Comparison of ENCODE assay signal across 22 cellular contexts in the genomic region with DNA sequence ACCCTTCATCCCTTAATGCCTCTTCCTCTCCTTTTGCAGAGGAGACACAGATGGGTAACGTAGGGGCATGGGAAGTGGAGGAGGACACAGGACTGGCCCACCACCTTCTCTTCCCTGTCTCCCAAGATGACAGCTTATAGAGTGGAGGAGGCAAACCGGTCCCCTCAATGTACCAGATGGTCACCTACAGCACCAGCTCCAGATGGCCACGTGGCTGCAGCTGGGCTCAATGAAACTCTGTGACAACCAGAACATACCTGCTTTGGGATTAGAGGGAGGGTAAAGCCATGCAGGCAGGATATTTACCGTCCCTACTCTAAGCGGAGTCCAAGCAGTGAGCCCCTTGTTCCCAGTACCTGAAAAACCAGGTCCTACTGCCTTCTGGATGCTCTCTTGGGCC. TPM values are rescaled to one million over a fixed set of nuclear protein-coding genes. Genes with fewer than 3 reads are reported as not detected.
DNase-seq lines count a peak whose midpoint lies in the region; ATAC-seq and TF ChIP-seq lines count a peak whose summit lies in the region.
"Had no signal": no experiment of that assay in that cellular context is flagged by ENCODE, and none has a peak within 500 bp of the region (broad histone marks: within the 10 kb centered on the region; RNA-seq: fewer than 3 reads in every experiment).

No MANE protein-coding gene starts in this region.

- CTCF ChIA-PET in CD8-positive, alpha-beta T cell (lab: Charles Lee) = interaction anchor here (0.9 kb wide), 1 partner anchor 8 kb away, joined by 4 read pairs; no protein-coding TSS in a partner anchor

- H3K27me3 Mint-ChIP-seq in chondrocyte (ENCODE audit: low read depth) = no peaks in the 10 kb centered on the region
- H3K27me3 Mint-ChIP-seq in CD8-positive, alpha-beta T cell (ENCODE audit: low read depth) = no peaks in the 10 kb centered on the region

- DNase-seq in NCI-H1694 treated with DMSO at 0.1 percent for 48 hours (lab: John Stamatoyannopoulos, UW) = peak; percentile 41
- no peak for DNase-seq in NCI-H1694 (lab: John Stamatoyannopoulos, UW)
- peak; percentile 90 to 95 for DNase-seq in NCI-H524 (lab: John Stamatoyannopoulos, UW)
- peak; percentile 89 for DNase-seq in WERI-Rb-1
- no peak for DNase-seq in chondrocyte (ENCODE audit: low spot score)
- no peak for DNase-seq in hippocampal formation (lab: John Stamatoyannopoulos, UW)
- no peak for DNase-seq in CD8-positive, alpha-beta T cell
- DNase-seq: ACHN, BE2C, H7, NCI-H1092, NCI-H1417 treated with DMSO at 0.1 percent for 48 hours, NCI-H187 treated with DMSO at 0.1 percent for 48 hours, NCI-H2107, NCI-H774, RPMI8226, T-cell had no signal

- H3K36me3 Mint-ChIP-seq in chondrocyte (ENCODE audit: low read depth) = no peaks in the 10 kb centered on the region
- no peaks in the 10 kb centered on the region for H3K36me3 Mint-ChIP-seq in CD8-positive, alpha-beta T cell
- H3K36me3 Mint-ChIP-seq: CD14-positive monocyte, T-cell had no signal

- intact Hi-C loops in CD8-positive, alpha-beta T cell (cut with DNase I, micrococcal nuclease) = no loop called here

- no peaks in the 10 kb centered on the region for H3K27me3 ChIP-seq in WERI-Rb-1 (ENCODE audit: insufficient read depth, low read depth, severe bottlenecking)
- H3K27me3 ChIP-seq in CD8-positive, alpha-beta T cell (ENCODE audit: insufficient read depth, low read length) = no peaks in the 10 kb centered on the region
- H3K27me3 ChIP-seq: BE2C, SJSA1 had no signal

- H3K4me3 ChIP-seq in WERI-Rb-1 (ENCODE audit: low read depth, low read length) = 0 out of 2 replicates have a peak overlapping the region, but pooled peaks have one; percentile 2
- H3K4me3 ChIP-seq in CD8-positive, alpha-beta T cell (ENCODE audit: low read depth, low read length) = no peak overlapping the region
- H3K4me3 ChIP-seq: GM23248, SJSA1 had no signal

- ATAC-seq in CD8-positive, alpha-beta T cell = no peak
- ATAC-seq: T-cell had no signal

- H3K4me1 ChIP-seq in CD8-positive, alpha-beta T cell (ENCODE audit: insufficient read depth, low read length) = no peaks in the 10 kb centered on the region
- H3K4me1 ChIP-seq: BE2C, SJSA1 had no signal

- no peaks in the 10 kb centered on the region for H3K4me1 Mint-ChIP-seq in chondrocyte (ENCODE audit: low read depth)
- no peaks in the 10 kb centered on the region for H3K4me1 Mint-ChIP-seq in CD8-positive, alpha-beta T cell (ENCODE audit: low read depth)
- H3K4me1 Mint-ChIP-seq: CD14-positive monocyte, IgD-negative memory B cell, T-cell had no signal

- H3K36me3 ChIP-seq in WERI-Rb-1 = no peaks in the 10 kb centered on the region
- no peaks in the 10 kb centered on the region for H3K36me3 ChIP-seq in CD8-positive, alpha-beta T cell (ENCODE audit: insufficient read depth, low read length)
- H3K36me3 ChIP-seq: BE2C, SJSA1 had no signal

- H3K27ac ChIP-seq in WERI-Rb-1 = peak overlapping the region; percentile 82
- H3K27ac ChIP-seq in CD8-positive, alpha-beta T cell (ENCODE audit: low read depth, low read length) = no peak overlapping the region
- H3K27ac ChIP-seq: 22Rv1, GM23248, SJSA1 had no signal

- H3K9me3 ChIP-seq in WERI-Rb-1 (ENCODE audit: severe bottlenecking) = no peaks in the 10 kb centered on the region
- H3K9me3 ChIP-seq in CD8-positive, alpha-beta T cell (ENCODE audit: low read length) = no peaks in the 10 kb centered on the region
- H3K9me3 ChIP-seq: BE2C, SJSA1 had no signal

- H3K9me3 Mint-ChIP-seq in chondrocyte (ENCODE audit: low read depth) = no peaks in the 10 kb centered on the region
- no peaks in the 10 kb centered on the region for H3K9me3 Mint-ChIP-seq in CD8-positive, alpha-beta T cell
- H3K9me3 Mint-ChIP-seq: IgD-negative memory B cell, T-cell had no signal

- no peak for TF ChIP-seq CTCF in WERI-Rb-1 (IDR thresholded peaks at IDR 0.05; ENCODE audit: low read depth, low read length)
- no peak for TF ChIP-seq CTCF in chondrocyte (IDR thresholded peaks at IDR 0.05)
- no peak for TF ChIP-seq CTCF in CD8-positive, alpha-beta T cell (IDR thresholded peaks at IDR 0.05)

- no peak overlapping the region for H3K27ac Mint-ChIP-seq in chondrocyte (ENCODE audit: unreplicated experiment)
- H3K27ac Mint-ChIP-seq in CD8-positive, alpha-beta T cell = no peak overlapping the region
- H3K27ac Mint-ChIP-seq: CD14-positive monocyte, IgD-negative memory B cell, T-cell had no signal

- POLR2A ChIA-PET in CD8-positive, alpha-beta T cell (lab: Charles Lee) = no interaction called here

- H3K4me3 Mint-ChIP-seq in chondrocyte (ENCODE audit: unreplicated experiment) = no peak overlapping the region
- no peak overlapping the region for H3K4me3 Mint-ChIP-seq in CD8-positive, alpha-beta T cell
- H3K4me3 Mint-ChIP-seq: CD14-positive monocyte, IgD-negative memory B cell, T-cell had no signal

RNA-seq across cellular contexts. Expression of a gene that starts 7.5 kb away (rescaled TPM):
- 13.7 to 15.5 TPM (median 13.9 TPM) in 3 replicates for total RNA-seq in chondrocyte
- 10 to 100 TPM; 29.7 TPM for total RNA-seq in CD8-positive, alpha-beta T cell

RNA-seq across cellular contexts. Expression of a gene that starts 20.3 kb away (rescaled TPM):
- 241 to 295 TPM (median 288 TPM) in 3 replicates for total RNA-seq in chondrocyte
- total RNA-seq in CD8-positive, alpha-beta T cell = 100 to 1,000 TPM; 180 to 184 TPM

Comparison
In these comparisons a context has a peak if more than half of its experiments do, and no peak if none do; other contexts are left out.
1. DNase-seq: peak in NCI-H1694 treated with DMSO at 0.1 percent for 48 hours (single experiment), NCI-H524 (2 of 2) and WERI-Rb-1 (single experiment); none in NCI-H1694 (single experiment), chondrocyte (single experiment), hippocampal formation (0 of 2) and CD8-positive, alpha-beta T cell (0 of 7).